ENCODE assay signal across 8 cellular contexts in the genomic region with DNA sequence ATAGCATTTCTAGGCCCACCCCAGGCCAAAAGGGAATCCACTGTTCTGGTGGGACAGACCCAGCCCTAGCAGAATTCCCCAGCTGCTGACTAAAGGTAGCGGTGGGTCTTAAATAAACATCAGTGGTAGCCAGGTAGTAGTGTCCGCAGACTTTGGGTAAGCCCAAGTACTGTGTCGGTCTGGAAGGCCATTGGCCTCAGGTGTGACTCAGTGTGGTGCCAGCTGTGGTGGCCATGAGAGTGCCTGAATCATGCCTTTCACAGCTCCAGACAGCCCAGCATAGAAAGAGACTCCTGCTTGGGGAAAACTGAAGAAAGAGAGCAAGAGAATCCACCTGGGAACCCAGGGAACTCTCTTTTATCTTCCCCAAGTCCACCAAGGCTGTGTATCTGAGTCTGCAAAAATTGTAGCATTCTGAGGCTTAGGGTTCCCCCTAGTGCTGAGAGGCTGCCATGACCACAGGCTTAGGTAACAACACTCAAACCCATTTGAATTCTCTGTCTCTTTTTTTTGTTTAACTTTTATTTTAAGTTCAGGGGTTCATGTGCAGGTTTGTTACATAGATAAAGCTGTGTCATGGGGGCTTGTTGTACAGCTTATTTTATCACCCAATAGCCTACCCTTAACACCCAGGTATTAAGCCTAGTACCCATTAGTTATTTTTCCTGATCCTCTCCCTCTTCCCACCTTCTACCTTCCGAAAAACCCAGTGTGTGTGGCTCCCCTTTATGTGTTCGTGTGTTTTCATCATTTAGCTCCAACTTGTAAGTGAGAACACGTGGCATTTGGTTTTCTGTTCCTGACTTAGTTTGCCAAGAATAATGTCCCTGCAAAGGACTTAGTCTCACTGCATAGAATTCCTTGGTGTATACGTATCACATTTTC. TPM values are rescaled to one million over a fixed set of nuclear protein-coding genes. Genes with fewer than 3 reads are reported as not detected.
DNase-seq lines count a peak whose midpoint lies in the region; ATAC-seq and TF ChIP-seq lines count a peak whose summit lies in the region.

No MANE protein-coding gene starts in this region.

- no peak for TF ChIP-seq POLR2A in upper lobe of left lung (IDR thresholded peaks at IDR 0.05)

- WGBS in upper lobe of left lung, 2 donors = 60 to 64% methylated on average over 6 to 7 of the region's 7 CpGs

- ATAC-seq in HG02885 (IDR thresholded peaks at IDR 0.05; ENCODE audit: poor library complexity, unreplicated experiment) (peak; percentile 68), upper lobe of left lung (ENCODE audit: low FRiP score in 2 of 2) (peak; percentile 83 to 91)

- H3K4me3 Mint-ChIP-seq in neural progenitor cell = no peak overlapping the region

- H3K27me3 Mint-ChIP-seq in neural progenitor cell (ENCODE audit: insufficient read depth, low read depth) = no peaks in the 10 kb centered on the region

- no peaks in the 10 kb centered on the region for H4K20me1 ChIP-seq in neural progenitor cell (ENCODE audit: low read depth)

- no peak overlapping the region for H3K4me2 ChIP-seq in neural progenitor cell

- peak; percentile 55 for DNase-seq in EH (ENCODE audit: low read depth)
- DNase-seq in NCI-H82 treated with DMSO at 0.1 percent for 48 hours (lab: John Stamatoyannopoulos, UW; ENCODE audit: unreplicated experiment) = peak; percentile 8
- DNase-seq in activated T-cell treated with anti-CD3 and anti-CD28 coated beads, Interleukin-2, amount 50 U/mL, for 1 hour = peak; percentile 61
- peak; percentile 68 for DNase-seq in fibroblast of pulmonary artery (ENCODE audit: low read depth)
- peak; percentile 69 for DNase-seq in neural progenitor cell (ENCODE audit: low spot score)
- no peak for DNase-seq in upper lobe of left lung
- no peak for DNase-seq in NK-92 treated with Interleukin-12 subunit alpha and Interleukin-12 subunit beta, amount 100 ng/mL, for 24 hours (lab: John Stamatoyannopoulos, UW)

- peak overlapping the region; percentile 58 for H2AFZ ChIP-seq in neural progenitor cell (replicated peaks)

- no peak for TF ChIP-seq EP300 in upper lobe of left lung (IDR thresholded peaks at IDR 0.05)

- H3K36me3 Mint-ChIP-seq in neural progenitor cell = no peaks in the 10 kb centered on the region

- H3K9me3 ChIP-seq in neural progenitor cell (ENCODE audit: low read depth) = no peaks in the 10 kb centered on the region
- H3K9me3 ChIP-seq in upper lobe of left lung = no peaks in the 10 kb centered on the region

- H3K79me2 ChIP-seq in neural progenitor cell (ENCODE audit: low read depth) = no peaks in the 10 kb centered on the region

- H3K27me3 ChIP-seq in neural progenitor cell = no peaks in the 10 kb centered on the region
- H3K27me3 ChIP-seq in upper lobe of left lung = no peaks in the 10 kb centered on the region

- H3K4me3 ChIP-seq in fibroblast of pulmonary artery (replicated peaks; ENCODE audit: low read depth, low read length) = no peak overlapping the region
- no peak overlapping the region for H3K4me3 ChIP-seq in neural progenitor cell
- no peak overlapping the region for H3K4me3 ChIP-seq in upper lobe of left lung

- no peaks in the 10 kb centered on the region for H3F3A ChIP-seq in neural progenitor cell (ENCODE audit: low read depth)

- no peak overlapping the region for H3K27ac Mint-ChIP-seq in neural progenitor cell

- H3K4me1 ChIP-seq in neural progenitor cell (no peaks in the 10 kb centered on the region), upper lobe of left lung (no peaks in the 10 kb centered on the region)

- H3K4me1 Mint-ChIP-seq in neural progenitor cell = no peaks in the 10 kb centered on the region

- H3K36me3 ChIP-seq in neural progenitor cell (no peaks in the 10 kb centered on the region), upper lobe of left lung (no peaks in the 10 kb centered on the region)

- TF ChIP-seq CTCF in fibroblast of pulmonary artery (IDR thresholded peaks at IDR 0.05; ENCODE audit: low read length, missing control alignments) (peak; percentile 97), neural progenitor cell (IDR thresholded peaks at IDR 0.05) (peak; percentile 88), upper lobe of left lung (IDR thresholded peaks at IDR 0.05) (peak; percentile 51 to 74 (median 68))

- no peak overlapping the region for H3K9ac ChIP-seq in neural progenitor cell

- H3K27ac ChIP-seq in neural progenitor cell (no peak overlapping the region), upper lobe of left lung (no peak overlapping the region)

- H3K9me3 Mint-ChIP-seq in neural progenitor cell = no peaks in the 10 kb centered on the region

RNA-seq across cellular contexts. Expression of a gene that starts 16.7 kb away (rescaled TPM):
- total RNA-seq in neural progenitor cell (ENCODE audit: low replicate concordance) (0.22 TPM in 1 of 2 replicates, not detected in the other), upper lobe of left lung (10 to 100 TPM in 1 of 6 donors, 1 to 10 TPM in 4, under 1 TPM in 1; 0.59 to 21.0 (median 4.2) TPM)

RNA-seq across cellular contexts. Expression of a gene that starts 43.0 kb away (rescaled TPM):
- not detected in 2 replicates for total RNA-seq in neural progenitor cell (ENCODE audit: low replicate concordance)
- 100 to 1,000 TPM; 267 to 721 (median 394) TPM for total RNA-seq in upper lobe of left lung

Comparison
In these comparisons a context has a peak if more than half of its experiments do, and no peak if none do; other contexts are left out.
1. DNase-seq: peak in EH (single experiment), NCI-H82 treated with DMSO at 0.1 percent for 48 hours (single experiment), activated T-cell treated with anti-CD3 and anti-CD28 coated beads, Interleukin-2, amount 50 U/mL, for 1 hour (single experiment), fibroblast of pulmonary artery (single experiment) and neural progenitor cell (single experiment); none in upper lobe of left lung (0 of 2) and NK-92 treated with Interleukin-12 subunit alpha and Interleukin-12 subunit beta, amount 100 ng/mL, for 24 hours (single experiment).
2. RNA of a gene that starts 43.0 kb away (total RNA-seq): 267 to 721 TPM in upper lobe of left lung; not detected in neural progenitor cell; every median in the first group is over 100 times any median in the second.
3. Peak in every context shown above with its lines, with median percentiles within 50 percentile points of each other: CTCF ChIP-seq.